ENCODE assay signal across 32 cellular contexts in genomic region chr7:13308423-13308822, GRCh38.
DNase-seq lines count a peak whose midpoint lies in the region; ATAC-seq, FAIRE-seq and TF ChIP-seq lines count a peak whose summit lies in the region.
"Had no signal": no experiment of that assay in that cellular context is flagged by ENCODE, and none has a peak within 500 bp of the region (broad histone marks: within the 10 kb centered on the region; RNA-seq: fewer than 3 reads in every experiment).

No MANE protein-coding gene starts in this region.

- TF ChIP-seq EP300 in SK-N-SH (IDR thresholded peaks at IDR 0.05; ENCODE audit: borderline replicate concordance in 1 of 2, low read depth in 1 of 2, low read length in 1 of 2) = peak in 1 of 2 experiments; percentile 43; a peak in 1 of 4 replicates

- H3K9me3 ChIP-seq in SK-N-SH (peaks cover 4% of the 10 kb centered on the region; the same call in 1 of the 2 replicates), endothelial cell of umbilical vein (replicated peaks; ENCODE audit: control insufficient read depth, insufficient read depth, low read length) (no peaks in the 10 kb centered on the region)
- H3K9me3 ChIP-seq: BE2C had no signal

- no peak for TF ChIP-seq POLR2A in endothelial cell of umbilical vein (IDR thresholded peaks at IDR 0.05; ENCODE audit: low read depth, low read length)

- no peaks in the 10 kb centered on the region for H3K9me2 ChIP-seq in SK-N-SH

- DNase-seq in SK-N-SH (peak; percentile 1), endothelial cell of umbilical vein (ENCODE audit: low read depth, low spot score) (no peak)
- no peak for DNase-seq in activated T-cell treated with anti-CD3 and anti-CD28 coated beads, Interleukin-2, amount 50 U/mL, for 48 hours
- DNase-seq: 8988T; ACHN; AML-193; BE2C; Caco-2; Calu3; CD4-positive, alpha-beta memory T cell; CD4-positive, alpha-beta T cell; CD4-positive, CD25-positive, alpha-beta regulatory T cell; CD8-positive, alpha-beta memory T cell; CD8-positive, alpha-beta T cell; COR-L47; DMS 273 treated with DMSO at 0.1 percent for 48 hours; DMS153; DMS53; DMS79; DMS79 treated with DMSO at 0.1 percent for 48 hours; DND-41; EL had no signal

- no peaks in the 10 kb centered on the region for H4K20me1 ChIP-seq in SK-N-SH (ENCODE audit: insufficient read depth)
- H4K20me1 ChIP-seq in endothelial cell of umbilical vein (replicated peaks; ENCODE audit: control insufficient read depth, extremely low read depth, insufficient read depth, low read length) = no peaks in the 10 kb centered on the region
- H4K20me1 ChIP-seq: BLaER1; BLaER1 treated with 17β-estradiol and CSF1 and Interleukin-3, amounts not matched to agents 10 nM and 100 nM had no signal

- H3K79me2 ChIP-seq in SK-N-SH (ENCODE audit: insufficient read depth) (no peaks in the 10 kb centered on the region), endothelial cell of umbilical vein (ENCODE audit: control insufficient read depth, insufficient read depth, low read length) (no peaks in the 10 kb centered on the region)

- H3K9ac ChIP-seq in SK-N-SH (no peak overlapping the region), endothelial cell of umbilical vein (replicated peaks; ENCODE audit: extremely low read depth, insufficient read depth, low read length) (no peak overlapping the region)
- H3K9ac ChIP-seq: BLaER1; BLaER1 treated with 17β-estradiol and CSF1 and Interleukin-3, amounts not matched to agents 10 nM and 100 nM had no signal

- no TSS peak for BruUV-seq in endothelial cell of umbilical vein (replicated peaks; lab: Mats Ljungman, UMichigan)

- no peaks in the 10 kb centered on the region; a peak in 1 of 4 replicates for H3K4me1 ChIP-seq in SK-N-SH (ENCODE audit: control insufficient read depth in 1 of 2, insufficient read depth in 2 of 2, low read depth in 1 of 2, low read length in 1 of 2)
- H3K4me1 ChIP-seq in endothelial cell of umbilical vein (ENCODE audit: control insufficient read depth, extremely low read depth, insufficient read depth, low read length) = no peaks in the 10 kb centered on the region
- H3K4me1 ChIP-seq: A549; BE2C; BLaER1; BLaER1 treated with 17β-estradiol and CSF1 and Interleukin-3, amounts not matched to agents 10 nM and 100 nM; Caco-2 had no signal

- H3K4me2 ChIP-seq in SK-N-SH = no peak overlapping the region
- no peak overlapping the region for H3K4me2 ChIP-seq in endothelial cell of umbilical vein (ENCODE audit: insufficient read depth, low read length)
- H3K4me2 ChIP-seq: A549; BLaER1; BLaER1 treated with 17β-estradiol and CSF1 and Interleukin-3, amounts not matched to agents 10 nM and 100 nM had no signal

- dilution Hi-C loops in endothelial cell of umbilical vein (cut with MboI; ENCODE audit: extremely low pct_ligation_motif_present, low sequenced_read_pairs) = no loop called here

- no peak overlapping the region for H3K4me3 ChIP-seq in SK-N-SH (ENCODE audit: low read depth in 2 of 2, low read length in 1 of 2)
- no peak overlapping the region for H3K4me3 ChIP-seq in endothelial cell of umbilical vein (replicated peaks in 1 of 3; ENCODE audit: insufficient read depth in 1 of 3, low read depth in 1 of 3, low read length in 3 of 3)
- H3K4me3 ChIP-seq: A549; BLaER1; BLaER1 treated with 17β-estradiol and CSF1 and Interleukin-3, amounts not matched to agents 10 nM and 100 nM had no signal

- intact Hi-C loops in endothelial cell of umbilical vein (cut with micrococcal nuclease) = no loop called here

- H2AFZ ChIP-seq in SK-N-SH (ENCODE audit: low read depth) (no peak overlapping the region), endothelial cell of umbilical vein (ENCODE audit: low read depth, low read length) (no peak overlapping the region)

- no peak for TF ChIP-seq CTCF in SK-N-SH (IDR thresholded peaks at IDR 0.05)
- no peak for TF ChIP-seq CTCF in endothelial cell of umbilical vein (IDR thresholded peaks at IDR 0.05; ENCODE audit: extremely low read depth in 1 of 2, insufficient read depth in 1 of 2, low read depth in 1 of 2, low read length in 2 of 2)

- POLR2A ChIA-PET in SK-N-SH (lab: Yijun Ruan, JAX) = no interaction called here
- POLR2A ChIA-PET in endothelial cell of umbilical vein (lab: Charles Lee) = no interaction called here

- H3K27ac ChIP-seq in SK-N-SH (ENCODE audit: low read depth in 2 of 2, low read length in 1 of 2) (no peak overlapping the region), endothelial cell of umbilical vein (ENCODE audit: insufficient read depth, low read depth, low read length) (no peak overlapping the region)
- H3K27ac ChIP-seq: 22Rv1; A549; BLaER1; BLaER1 treated with 17β-estradiol and CSF1 and Interleukin-3, amounts not matched to agents 10 nM and 100 nM; C4-2B had no signal

- no peaks in the 10 kb centered on the region for H3K27me3 ChIP-seq in SK-N-SH (ENCODE audit: insufficient read depth)
- H3K27me3 ChIP-seq in endothelial cell of umbilical vein (ENCODE audit: control insufficient read depth in 2 of 2, insufficient read depth in 2 of 2, low read length in 2 of 2) = no peaks in the 10 kb centered on the region
- H3K27me3 ChIP-seq: BE2C; BLaER1; BLaER1 treated with 17β-estradiol and CSF1 and Interleukin-3, amounts not matched to agents 10 nM and 100 nM had no signal

- no peak for ATAC-seq in SK-N-SH treated with all-trans-retinoic acid at 6 μM for 48 hours
- no peak for ATAC-seq in GM21717 (IDR thresholded peaks at IDR 0.05; ENCODE audit: unreplicated experiment)
- ATAC-seq in HG03159 (IDR thresholded peaks at IDR 0.05; ENCODE audit: unreplicated experiment) = no peak
- ATAC-seq: A549; CD8-positive, alpha-beta T cell had no signal

- CTCF ChIA-PET in SK-N-SH (lab: Yijun Ruan, JAX) = interaction anchor here (0.6 to 1.2 kb wide), 2 partner anchors 27 to 88 kb away, joined by 3 read pairs; no protein-coding TSS in a partner anchor
- CTCF ChIA-PET in endothelial cell of umbilical vein (lab: Charles Lee) = no interaction called here

- FAIRE-seq in endothelial cell of umbilical vein (lab: Jason Lieb, UNC) = peak; percentile 21
- FAIRE-seq: A204.1, A549, D721Med had no signal

- H3K36me3 ChIP-seq in SK-N-SH (replicated peaks in 1 of 2; ENCODE audit: control insufficient read depth in 1 of 2, insufficient read depth in 2 of 2, low read length in 1 of 2) = no peaks in the 10 kb centered on the region
- H3K36me3 ChIP-seq in endothelial cell of umbilical vein (ENCODE audit: control insufficient read depth in 2 of 2, extremely low read depth in 1 of 2, insufficient read depth in 2 of 2, low read length in 2 of 2) = no peaks in the 10 kb centered on the region
- H3K36me3 ChIP-seq: BE2C; BLaER1; BLaER1 treated with 17β-estradiol and CSF1 and Interleukin-3, amounts not matched to agents 10 nM and 100 nM had no signal

- no peaks in the 10 kb centered on the region for H3F3A ChIP-seq in SK-N-SH (replicated peaks; ENCODE audit: insufficient read depth)

- no peaks in the 10 kb centered on the region for H3K9me1 ChIP-seq in endothelial cell of umbilical vein (replicated peaks; ENCODE audit: control insufficient read depth, extremely low read depth, insufficient read depth, low read length)

- TF ChIP-seq RAD21 in SK-N-SH (IDR thresholded peaks at IDR 0.05; ENCODE audit: low read length) = no peak

TF ChIP-seq in SK-N-SH, 30 proteins besides CTCF, POLR2A, EP300 and RAD21 (continues in another document):
- TF ChIP-seq GATA2 (CRISPR knock-in tag; IDR thresholded peaks at IDR 0.05) = peak; percentile 67
- TF ChIP-seq MAX (IDR thresholded peaks at IDR 0.05; ENCODE audit: low read depth) = no peak
- no peak for TF ChIP-seq USF1 (IDR thresholded peaks at IDR 0.05; ENCODE audit: borderline replicate concordance, low read depth)
- TF ChIP-seq TEAD4 (IDR thresholded peaks at IDR 0.05; ENCODE audit: borderline replicate concordance, insufficient read depth) = no peak

TF ChIP-seq in SK-N-SH treated with all-trans-retinoic acid at 6 μM for 48 hours, 23 proteins besides CTCF, POLR2A, EP300 and RAD21 (continues in another document):
- TF ChIP-seq ZNF565 (CRISPR knock-in tag; conservative IDR thresholded peaks at IDR 0.05; ENCODE audit: low read depth) = no peak

TF ChIP-seq in endothelial cell of umbilical vein, 7 proteins besides CTCF, POLR2A, EP300 and RAD21:
- TF ChIP-seq JUN (IDR thresholded peaks at IDR 0.05; ENCODE audit: borderline replicate concordance, insufficient read depth, insufficient read length, low read depth) (no peak), MYC (IDR thresholded peaks at IDR 0.05; ENCODE audit: low read depth, low read length) (no peak), FOS (IDR thresholded peaks at IDR 0.05; ENCODE audit: borderline replicate concordance, insufficient read depth, low read length) (no peak), MAX (IDR thresholded peaks at IDR 0.05; ENCODE audit: insufficient read depth, insufficient read length) (no peak), POLR2AphosphoS5 (IDR thresholded peaks at IDR 0.05; ENCODE audit: insufficient read depth, low read depth, low read length) (no peak), EZH2 (IDR thresholded peaks at IDR 0.05; ENCODE audit: borderline replicate concordance, low read depth, low read length, severe bottlenecking) (no peak), GATA2 (IDR thresholded peaks at IDR 0.05; ENCODE audit: insufficient read depth, insufficient read length, low read depth, low read length) (no peak)
